ENCODE assay signal across 8 cellular contexts in genomic region chr2:102356381-102356712, GRCh38. TPM values are rescaled to one million over a fixed set of nuclear protein-coding genes. Genes with fewer than 3 reads are reported as not detected.
DNase-seq lines count a peak whose midpoint lies in the region; ATAC-seq, FAIRE-seq and TF ChIP-seq lines count a peak whose summit lies in the region.

No MANE protein-coding gene starts in this region.

- peak overlapping the region; percentile 91 for H2AFZ ChIP-seq in neuron (ENCODE audit: low read depth, low read length)

- peaks cover 3% of the 10 kb centered on the region for H3K4me1 ChIP-seq in neuron (ENCODE audit: insufficient read depth, low read length)

- H3K36me3 ChIP-seq in neuron (ENCODE audit: insufficient read depth, low read length) = no peaks in the 10 kb centered on the region

- no peak for FAIRE-seq in D721Med (lab: Jason Lieb, UNC)

- H3K27me3 ChIP-seq in dorsolateral prefrontal cortex (peaks cover 0 to 9% (median 0%) of the 10 kb centered on the region in 45 donors), neuron (ENCODE audit: insufficient read depth, low read length) (peaks cover 19% of the 10 kb centered on the region)

- no peaks in the 10 kb centered on the region for H3K9me3 ChIP-seq in neuron (ENCODE audit: low read length)

- ATAC-seq in HG03354 (IDR thresholded peaks at IDR 0.05; ENCODE audit: poor library complexity, severe bottlenecking, unreplicated experiment) = peak; percentile 11
- ATAC-seq in GM21723 (IDR thresholded peaks at IDR 0.05; ENCODE audit: unreplicated experiment) = no peak
- no peak for ATAC-seq in HG03108 (IDR thresholded peaks at IDR 0.05; ENCODE audit: unreplicated experiment)

- TF ChIP-seq CTCF in GM12864 (IDR thresholded peaks at IDR 0.05; ENCODE audit: low read depth, low read length, missing control alignments) (no peak), dorsolateral prefrontal cortex (IDR thresholded peaks at IDR 0.05 in 54 of 56, conservative IDR thresholded peaks at IDR 0.05 in 2 of 56; ENCODE audit: low read depth in 1 of 56, partially characterized antibody in 56 of 56) (no peak), D721Med (IDR thresholded peaks at IDR 0.05; ENCODE audit: insufficient read depth, missing control alignments) (no peak)

- DNase-seq in GM12864 (ENCODE audit: low read depth) = no peak
- DNase-seq in dorsolateral prefrontal cortex = no peak
- DNase-seq in D721Med (ENCODE audit: insufficient read length, low spot score) = no peak
- DNase-seq in stimulated activated CD4-positive, alpha-beta T cell treated with anti-CD3 and anti-CD28 coated beads, Interleukin-12 subunit alpha, Interleukin-12 subunit beta, amount 100 ng/mL, for 4 hours = no peak

- peak overlapping the region; percentile 91 for H3K4me3 ChIP-seq in GM12864 (ENCODE audit: low read depth, low read length)
- peak overlapping the region in 58 of 59 donors; percentile 46 to 84 (median 70) for H3K4me3 ChIP-seq in dorsolateral prefrontal cortex
- H3K4me3 ChIP-seq in neuron (ENCODE audit: low read length) = no peak overlapping the region

- peak overlapping the region in 7 of 59 donors; percentile 57 to 78 (median 65) for H3K27ac ChIP-seq in dorsolateral prefrontal cortex

- intact Hi-C loops in dorsolateral prefrontal cortex (cut with DNase I) = loop anchor here in 1 of 2 donors (10.0 kb wide), 1 partner anchor 112 kb away; no protein-coding TSS in a partner anchor

RNA-seq across cellular contexts. Expression of gene IL18R1, which starts 0.8 kb away (rescaled TPM):
- total RNA-seq in dorsolateral prefrontal cortex = 10 to 100 TPM in 1 of 120 experiments, 1 to 10 TPM in 96, under 1 TPM in 19, not detected in 4; 0.22 to 10.2 (median 2.3) TPM

RNA-seq across cellular contexts. Expression of gene IL1RL1, which starts 45.0 kb away (rescaled TPM):
- total RNA-seq in dorsolateral prefrontal cortex = 100 to 1,000 TPM in 1 of 120 experiments, 10 to 100 TPM in 49, 1 to 10 TPM in 49, under 1 TPM in 15, not detected in 6; 0.11 to 104 (median 8.3) TPM
